Comparison of ENCODE assay signal across 23 cellular contexts in genomic region chr17:74404218-74404617, GRCh38. TPM values are rescaled to one million over a fixed set of nuclear protein-coding genes. Genes with fewer than 3 reads are reported as not detected.
"Had no signal": no experiment of that assay in that cellular context is flagged by ENCODE, and none has a peak within 500 bp of the region (broad histone marks: within the 10 kb centered on the region; RNA-seq: fewer than 3 reads in every experiment).

No MANE protein-coding gene starts in this region.

- H3K9me3 ChIP-seq: lower lobe of right lung, right atrium auricular region, thyroid gland had no signal

- H3K4me1 ChIP-seq: lower lobe of right lung, right atrium auricular region had no signal

- H3K27ac ChIP-seq: brain microvascular endothelial cell, lower lobe of right lung, right atrium auricular region, thyroid gland had no signal

- H3K27me3 ChIP-seq: brain microvascular endothelial cell, right atrium auricular region, thyroid gland had no signal

- H3K36me3 ChIP-seq: brain microvascular endothelial cell, lower lobe of right lung, right atrium auricular region, thyroid gland had no signal

- H3K9me3 Mint-ChIP-seq: activated CD4-positive, alpha-beta memory T cell treated with anti-CD3 and anti-CD28 coated beads, Interleukin-2, amount 10 ng/mL, durations not matched to agents 7 days and 5 days; activated T-helper 2 cell treated with anti-CD3 and anti-CD28 coated beads, Interferon-gamma antibody, Interleukin-2, Interleukin-4, amounts not matched to agents 10 μg/mL and 5 μg/mL and 100 μg/mL, durations not matched to agents 14 hours and 24 hours and 36 hours; nephron had no signal

- H3K27ac Mint-ChIP-seq: activated CD4-positive, alpha-beta memory T cell treated with anti-CD3 and anti-CD28 coated beads, Interleukin-2, amount 10 ng/mL, durations not matched to agents 7 days and 5 days; activated T-helper 2 cell treated with anti-CD3 and anti-CD28 coated beads, Interferon-gamma antibody, Interleukin-2, Interleukin-4, amounts not matched to agents 10 μg/mL and 5 μg/mL and 100 μg/mL, durations not matched to agents 14 hours and 24 hours and 36 hours; nephron had no signal

- H3K4me3 ChIP-seq: lower lobe of right lung, right atrium auricular region, thyroid gland had no signal

- H3K4me1 Mint-ChIP-seq: activated CD4-positive, alpha-beta memory T cell treated with anti-CD3 and anti-CD28 coated beads, Interleukin-2, amount 10 ng/mL, durations not matched to agents 7 days and 5 days; nephron had no signal

- DNase-seq: activated CD4-positive, alpha-beta memory T cell treated with anti-CD3 and anti-CD28 coated beads, Interleukin-2, amount 10 ng/mL, durations not matched to agents 7 days and 5 days; activated CD4-positive, alpha-beta T cell treated with anti-CD3 and anti-CD28 coated beads for 48 hours; activated naive CD4-positive, alpha-beta T cell treated with Interleukin-2 at 50 U/mL for 16 hours; activated T-cell treated with anti-CD3 and anti-CD28 coated beads, Interleukin-2, amount 50 U/mL, for 1 hour; brain microvascular endothelial cell; central memory CD4-positive, alpha-beta T cell; erythroblast; foreskin melanocyte; left colon; lower lobe of right lung; midbrain; stimulated activated CD4-positive, alpha-beta T cell treated with anti-CD3 and anti-CD28 coated beads, Interleukin-2, amount 100 ng/mL, for 24 hours; stimulated activated naive CD4-positive, alpha-beta T cell treated with Interleukin-2 at 50 U/mL for 16 hours; SW 1271; T-helper 2 cell; thyroid gland had no signal

- H3K4me3 Mint-ChIP-seq: activated CD4-positive, alpha-beta memory T cell treated with anti-CD3 and anti-CD28 coated beads, Interleukin-2, amount 10 ng/mL, durations not matched to agents 7 days and 5 days; nephron had no signal

- ATAC-seq: left colon, lower lobe of right lung had no signal

RNA-seq across cellular contexts. Expression of gene GPR142, which starts 36.9 kb away (rescaled TPM):
- total RNA-seq: activated T-helper 2 cell treated with anti-CD3 and anti-CD28 coated beads, Interferon-gamma antibody, Interleukin-2, Interleukin-4, amounts not matched to agents 10 μg/mL and 5 μg/mL and 100 μg/mL, durations not matched to agents 14 hours and 24 hours and 36 hours; lower lobe of right lung; osteoblast; right atrium auricular region; skeletal muscle tissue; urinary bladder had no signal

RNA-seq across cellular contexts. Expression of gene BTBD17, which starts 42.5 kb away (rescaled TPM):
- total RNA-seq: activated T-helper 2 cell treated with anti-CD3 and anti-CD28 coated beads, Interferon-gamma antibody, Interleukin-2, Interleukin-4, amounts not matched to agents 10 μg/mL and 5 μg/mL and 100 μg/mL, durations not matched to agents 14 hours and 24 hours and 36 hours; lower lobe of right lung; osteoblast; right atrium auricular region; skeletal muscle tissue; subcutaneous adipose tissue; urinary bladder had no signal
